ENCODE assay signal across 1 cellular context in genomic region chr12:53995311-53996187, GRCh38.
TF ChIP-seq lines count a peak whose summit lies in the region.

No MANE protein-coding gene starts in this region.

TF ChIP-seq in H1, 55 proteins besides CTCF, POLR2A, EP300 and RAD21:
- TF ChIP-seq SUZ12 (IDR thresholded peaks at IDR 0.05; ENCODE audit: low read length) (peak; percentile 5), JUN (IDR thresholded peaks at IDR 0.05; ENCODE audit: low read depth, low read length) (no peak), EGR1 (IDR thresholded peaks at IDR 0.05; ENCODE audit: borderline replicate concordance, low read depth, low read length) (0 out of 2 replicates have a peak, but pooled peaks have one; percentile 16), NRF1 (IDR thresholded peaks at IDR 0.05; ENCODE audit: low read depth, low read length) (no peak), HDAC2 (IDR thresholded peaks at IDR 0.05; ENCODE audit: borderline replicate concordance in 1 of 2, low read depth in 2 of 2, low read length in 2 of 2) (0 out of 4 replicates have a peak, but pooled peaks of 1 of the 2 experiments have one; percentile 19), CREB1 (IDR thresholded peaks at IDR 0.05) (no peak), CTBP2 (IDR thresholded peaks at IDR 0.05; ENCODE audit: borderline replicate concordance, insufficient read depth, insufficient read length, low read length) (peak; percentile 93), YY1 (IDR thresholded peaks at IDR 0.05; ENCODE audit: low read depth, low read length) (0 out of 2 replicates have a peak, but pooled peaks have one; percentile 34), ASH2L (IDR thresholded peaks at IDR 0.05; ENCODE audit: low read length) (peak; percentile 15)
